In genomic region chr7:93203496-93203895, GRCh38 we compare ENCODE assay signal across 21 cellular contexts. TPM values are rescaled to one million over a fixed set of nuclear protein-coding genes. Genes with fewer than 3 reads are reported as not detected.
DNase-seq lines count a peak whose midpoint lies in the region; TF ChIP-seq lines count a peak whose summit lies in the region.
"Had no signal": no experiment of that assay in that cellular context is flagged by ENCODE, and none has a peak within 500 bp of the region (broad histone marks: within the 10 kb centered on the region; RNA-seq: fewer than 3 reads in every experiment).

No MANE protein-coding gene starts in this region.

- CTCF ChIA-PET in activated naive CD4-positive, alpha-beta T cell treated with anti-CD3 and anti-CD28 coated beads for 36 hours (lab: Charles Lee) = no interaction called here

- DNase-seq in SHP77 treated with DMSO at 0.1 percent for 48 hours (lab: John Stamatoyannopoulos, UW) (peak; percentile 6), SHP77 (lab: John Stamatoyannopoulos, UW) (no peak), NCI-H2196 treated with DMSO at 0.1 percent for 48 hours (lab: John Stamatoyannopoulos, UW; ENCODE audit: unreplicated experiment) (peak; percentile 25), colonic mucosa (peak; percentile 58), activated T-cell treated with anti-CD3 and anti-CD28 coated beads for 4 hours (no peak), smooth muscle cell (lab: John Stamatoyannopoulos, UW; ENCODE audit: unreplicated experiment) (no peak), posterior cingulate gyrus (no peak)
- DNase-seq in activated naive CD4-positive, alpha-beta T cell treated with anti-CD3 and anti-CD28 coated beads for 36 hours = no peak
- DNase-seq: activated CD8-positive, alpha-beta memory T cell treated with anti-CD3 and anti-CD28 coated beads, Interleukin-2, amount 50 U/mL, for 48 hours; activated gamma-delta T cell; amygdala; foreskin fibroblast; islet precursor cell; naive thymus-derived CD8-positive, alpha-beta T cell; stimulated activated naive CD8-positive, alpha-beta T cell treated with anti-CD3 and anti-CD28 coated beads, Interleukin-15, amount 100 ng/mL, for 72 hours; uterus had no signal

- 80% methylated on average over 3 of the region's 3 CpGs for WGBS in smooth muscle cell (ENCODE audit: low lambda C conversion rate)

- no peaks in the 10 kb centered on the region for H3K79me2 ChIP-seq in smooth muscle cell (ENCODE audit: low read depth)
- H3K79me2 ChIP-seq: parathyroid adenoma had no signal

- no peak overlapping the region for H3K27ac Mint-ChIP-seq in activated naive CD4-positive, alpha-beta T cell treated with anti-CD3 and anti-CD28 coated beads for 36 hours
- H3K27ac Mint-ChIP-seq: naive thymus-derived CD8-positive, alpha-beta T cell; stimulated activated naive CD8-positive, alpha-beta T cell treated with anti-CD3 and anti-CD28 coated beads, Interleukin-15, amount 100 ng/mL, for 72 hours had no signal

- H3K9ac ChIP-seq in colonic mucosa (ENCODE audit: low read depth in 2 of 2, low read length in 2 of 2) = peak overlapping the region in 1 of 2 donors; percentile 38
- H3K9ac ChIP-seq in smooth muscle cell (ENCODE audit: low read depth) = no peak overlapping the region
- H3K9ac ChIP-seq: parathyroid adenoma had no signal

- H2AFZ ChIP-seq in smooth muscle cell (ENCODE audit: low read depth) = no peak overlapping the region
- H2AFZ ChIP-seq: parathyroid adenoma had no signal

- H3K27ac ChIP-seq in colonic mucosa (peak overlapping the region; percentile 71), smooth muscle cell (ENCODE audit: low read depth) (no peak overlapping the region)
- H3K27ac ChIP-seq: cardiac muscle cell, epithelial cell of prostate, parathyroid adenoma, uterus had no signal

- H3K9me3 Mint-ChIP-seq in activated naive CD4-positive, alpha-beta T cell treated with anti-CD3 and anti-CD28 coated beads for 36 hours = no peaks in the 10 kb centered on the region
- H3K9me3 Mint-ChIP-seq: naive thymus-derived CD8-positive, alpha-beta T cell; stimulated activated naive CD8-positive, alpha-beta T cell treated with anti-CD3 and anti-CD28 coated beads, Interleukin-15, amount 100 ng/mL, for 72 hours had no signal

- TF ChIP-seq CTCF in colonic mucosa (IDR thresholded peaks at IDR 0.05) (no peak), smooth muscle cell (IDR thresholded peaks at IDR 0.05; ENCODE audit: borderline replicate concordance, insufficient read depth, poor library complexity, severe bottlenecking) (no peak)

- no peak overlapping the region for H3K4me3 ChIP-seq in colonic mucosa
- no peak overlapping the region for H3K4me3 ChIP-seq in smooth muscle cell
- H3K4me3 ChIP-seq: cardiac muscle cell, uterus had no signal

- intact Hi-C loops in colonic mucosa (cut with DNase I) (no loop called here), posterior cingulate gyrus (cut with DNase I) (no loop called here)
- intact Hi-C loops in activated naive CD4-positive, alpha-beta T cell treated with anti-CD3 and anti-CD28 coated beads for 36 hours (cut with micrococcal nuclease) = no loop called here

- H3K4me1 ChIP-seq in colonic mucosa (peaks cover 5% of the 10 kb centered on the region), smooth muscle cell (ENCODE audit: low read depth) (no peaks in the 10 kb centered on the region)
- H3K4me1 ChIP-seq: parathyroid adenoma, uterus had no signal

- no peaks in the 10 kb centered on the region for H4K20me1 ChIP-seq in smooth muscle cell (ENCODE audit: low read depth)

- H3K27me3 Mint-ChIP-seq in activated naive CD4-positive, alpha-beta T cell treated with anti-CD3 and anti-CD28 coated beads for 36 hours (ENCODE audit: low read depth) = no peaks in the 10 kb centered on the region

- no peaks in the 10 kb centered on the region for H3K36me3 Mint-ChIP-seq in activated naive CD4-positive, alpha-beta T cell treated with anti-CD3 and anti-CD28 coated beads for 36 hours (ENCODE audit: low read depth)
- H3K36me3 Mint-ChIP-seq: naive thymus-derived CD8-positive, alpha-beta T cell had no signal

- H3K9me3 ChIP-seq in colonic mucosa (no peaks in the 10 kb centered on the region), smooth muscle cell (replicated peaks; ENCODE audit: low read depth) (no peaks in the 10 kb centered on the region)
- H3K9me3 ChIP-seq: uterus had no signal

- H3K4me1 Mint-ChIP-seq in activated naive CD4-positive, alpha-beta T cell treated with anti-CD3 and anti-CD28 coated beads for 36 hours (ENCODE audit: low read depth) = no peaks in the 10 kb centered on the region
- H3K4me1 Mint-ChIP-seq: naive thymus-derived CD8-positive, alpha-beta T cell; stimulated activated naive CD8-positive, alpha-beta T cell treated with anti-CD3 and anti-CD28 coated beads, Interleukin-15, amount 100 ng/mL, for 72 hours had no signal

- H3K4me2 ChIP-seq in smooth muscle cell = no peak overlapping the region

- H3K27me3 ChIP-seq in colonic mucosa (no peaks in the 10 kb centered on the region), smooth muscle cell (ENCODE audit: low read depth) (peaks cover 36% of the 10 kb centered on the region)
- H3K27me3 ChIP-seq: uterus had no signal

- H3K4me3 Mint-ChIP-seq in activated naive CD4-positive, alpha-beta T cell treated with anti-CD3 and anti-CD28 coated beads for 36 hours = no peak overlapping the region
- H3K4me3 Mint-ChIP-seq: naive thymus-derived CD8-positive, alpha-beta T cell; stimulated activated naive CD8-positive, alpha-beta T cell treated with anti-CD3 and anti-CD28 coated beads, Interleukin-15, amount 100 ng/mL, for 72 hours had no signal

- H3F3A ChIP-seq in smooth muscle cell (ENCODE audit: low read depth) = no peaks in the 10 kb centered on the region

- H3K36me3 ChIP-seq in colonic mucosa (no peaks in the 10 kb centered on the region), smooth muscle cell (ENCODE audit: low read depth) (no peaks in the 10 kb centered on the region)
- H3K36me3 ChIP-seq: cardiac muscle cell, uterus had no signal

RNA-seq across cellular contexts. Expression of gene HEPACAM2, which starts 22.8 kb away (rescaled TPM):
- total RNA-seq in colonic mucosa (10 to 100 TPM; 45.9 to 81.5 TPM), smooth muscle cell (not detected in 2 replicates)
- total RNA-seq in activated naive CD4-positive, alpha-beta T cell treated with anti-CD3 and anti-CD28 coated beads for 36 hours = under 1 TPM; 0.20 to 0.24 TPM
- not detected in 2 replicates for polyA plus RNA-seq in smooth muscle cell
- total RNA-seq: cardiac muscle cell, M059J had no signal
- polyA plus RNA-seq: BJ; cardiac muscle cell; naive thymus-derived CD8-positive, alpha-beta T cell had no signal

RNA-seq across cellular contexts. Expression of gene VPS50, which starts 28.7 kb away (rescaled TPM):
- total RNA-seq in colonic mucosa = 10 to 100 TPM; 27.2 to 29.0 TPM
- total RNA-seq in activated naive CD4-positive, alpha-beta T cell treated with anti-CD3 and anti-CD28 coated beads for 36 hours = 10 to 100 TPM; 15.0 to 15.8 TPM
- 26.7 and 29.7 TPM in 2 replicates for total RNA-seq in smooth muscle cell
- 5.5 and 7.7 TPM in 2 replicates for polyA plus RNA-seq in smooth muscle cell

RNA-seq across cellular contexts. Expression of gene SAMD9L, which starts 55.3 kb away (rescaled TPM):
- total RNA-seq in colonic mucosa (10 to 100 TPM in 1 of 2 donors, 1 to 10 TPM in 1; 7.2 to 10.7 TPM), smooth muscle cell (0.36 and 2.7 TPM in 2 replicates)
- total RNA-seq in activated naive CD4-positive, alpha-beta T cell treated with anti-CD3 and anti-CD28 coated beads for 36 hours = 1 to 10 TPM; 7.3 to 8.2 TPM
- polyA plus RNA-seq in smooth muscle cell = 0.31 TPM in 1 of 2 replicates, not detected in the other
- total RNA-seq: cardiac muscle cell had no signal
- polyA plus RNA-seq: cardiac muscle cell had no signal

Comparison
In these comparisons a context has a peak if more than half of its experiments do, and no peak if none do; other contexts are left out.
1. DNase-seq: peak in SHP77 treated with DMSO at 0.1 percent for 48 hours (single experiment), NCI-H2196 treated with DMSO at 0.1 percent for 48 hours (single experiment) and colonic mucosa (single experiment); none in SHP77 (0 of 2), activated naive CD4-positive, alpha-beta T cell treated with anti-CD3 and anti-CD28 coated beads for 36 hours (single experiment), activated T-cell treated with anti-CD3 and anti-CD28 coated beads for 4 hours (single experiment), smooth muscle cell (single experiment) and posterior cingulate gyrus (0 of 10).
2. RNA of gene HEPACAM2, which starts 22.8 kb away (total RNA-seq): 45.9 to 81.5 TPM in colonic mucosa; 0.20 to 0.24 TPM in activated naive CD4-positive, alpha-beta T cell treated with anti-CD3 and anti-CD28 coated beads for 36 hours and not detected in smooth muscle cell; every median in the first group is over 10 times any median in the second.